In the genomic region with DNA sequence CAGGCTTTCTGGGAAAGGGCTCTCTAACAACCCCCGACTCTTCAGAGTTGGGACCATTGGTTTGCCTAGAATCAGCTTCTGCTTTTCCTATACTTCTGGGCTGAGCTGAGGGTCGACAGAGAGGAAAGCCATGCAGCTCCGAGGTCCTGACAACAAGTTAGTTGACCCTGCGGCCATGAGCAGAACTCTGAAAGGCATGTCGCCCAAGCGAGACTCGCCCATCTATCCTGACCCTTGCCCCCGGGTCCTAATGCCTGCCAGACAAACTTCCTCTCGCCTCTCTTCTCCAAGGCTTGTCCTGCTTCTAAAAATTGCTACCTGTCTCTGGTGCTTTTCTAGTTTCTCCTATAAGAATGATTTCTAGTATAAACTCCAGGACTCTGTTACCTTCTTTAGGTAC, we compare ENCODE assay signal across 1 cellular context.
TF ChIP-seq lines count a peak whose summit lies in the region.

No MANE protein-coding gene starts in this region.

TF ChIP-seq in H1, 55 proteins besides CTCF, POLR2A, EP300 and RAD21:
- peak; percentile 84 for TF ChIP-seq FOSL1 (IDR thresholded peaks at IDR 0.05; ENCODE audit: insufficient read depth, low read depth, low read length)
